ENCODE assay signal across 3 cellular contexts in the genomic region with DNA sequence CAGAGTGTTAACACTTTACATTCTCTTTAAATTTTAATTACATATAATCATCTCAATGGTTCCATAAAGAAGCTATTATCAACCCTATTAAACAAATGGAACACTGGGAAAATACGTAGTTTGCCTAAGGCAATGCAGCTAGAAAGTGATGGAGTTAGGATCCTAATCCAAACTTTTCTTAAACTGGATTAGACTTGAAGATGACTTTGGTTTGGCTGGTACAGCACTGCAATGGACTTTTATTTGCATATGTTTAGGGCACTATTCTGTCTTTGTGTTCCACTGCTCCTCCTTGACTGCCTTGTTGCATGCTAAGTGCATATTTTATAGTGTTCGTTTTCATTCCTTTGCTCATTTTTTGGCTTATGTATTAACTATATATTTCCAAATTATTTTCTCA.
"Had no signal": no experiment of that assay in that cellular context is flagged by ENCODE, and none has a peak within 500 bp of the region (broad histone marks: within the 10 kb centered on the region; RNA-seq: fewer than 3 reads in every experiment).

No MANE protein-coding gene starts in this region.

- DNase-seq: GDM1, GF-D8 had no signal

- H3K4me3 ChIP-seq: GM12878 had no signal
